In the genomic region with DNA sequence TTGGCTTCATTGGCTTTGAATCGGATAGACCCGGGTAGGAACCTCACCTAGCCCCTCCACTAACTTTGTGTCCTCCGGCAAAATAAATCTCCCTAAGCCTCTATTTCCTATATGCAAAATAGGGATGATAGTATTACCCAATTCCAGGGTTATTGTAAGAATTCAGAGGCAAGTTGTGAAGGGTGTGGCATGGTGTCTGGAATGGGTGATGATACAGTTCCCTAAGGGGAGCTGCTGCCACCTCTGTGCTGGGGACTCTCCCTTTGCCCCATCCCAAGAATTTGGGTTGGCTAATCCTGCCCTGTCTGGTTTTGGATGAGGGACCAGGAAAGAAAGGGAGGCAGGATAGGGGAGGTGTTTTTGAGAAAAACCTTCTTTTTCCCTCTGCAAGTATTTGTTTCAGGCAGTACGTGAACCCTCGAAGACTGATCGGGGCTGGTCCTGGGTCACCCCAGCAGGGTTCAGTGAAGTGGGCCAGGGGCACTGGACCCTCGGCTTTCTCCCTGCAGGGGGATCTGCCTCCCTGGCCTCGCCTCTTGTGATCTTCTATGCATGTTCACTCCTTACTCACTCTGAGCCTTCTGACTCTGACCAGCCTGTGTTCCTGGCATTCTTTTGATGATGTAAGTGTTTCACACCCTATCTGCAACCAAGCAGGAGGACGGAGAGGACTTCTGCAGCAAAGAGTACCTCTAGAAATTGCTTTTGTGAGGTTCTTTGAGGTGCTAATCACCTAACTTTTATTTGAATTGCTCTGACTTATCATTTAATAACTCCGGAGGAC, we compare ENCODE assay signal across 9 cellular contexts.
A peak's percentile ranks its signal among the peaks of the same experiment; 100 is the strongest.
DNase-seq lines count a peak whose midpoint lies in the region; ATAC-seq, FAIRE-seq and TF ChIP-seq lines count a peak whose summit lies in the region.
"Had no signal": no experiment of that assay in that cellular context is flagged by ENCODE, and none has a peak within 500 bp of the region (broad histone marks: within the 10 kb centered on the region; RNA-seq: fewer than 3 reads in every experiment).

No MANE protein-coding gene starts in this region.

- H3K4me1 ChIP-seq in adrenal gland (replicated peaks in 1 of 2) (peaks cover 76 to 93% of the 10 kb centered on the region in 2 donors), keratinocyte (ENCODE audit: control insufficient read depth, extremely low read depth, insufficient read depth, low read length) (peaks cover 31% of the 10 kb centered on the region), upper lobe of left lung (peaks cover 91 to 98% (median 96%) of the 10 kb centered on the region in 4 donors)

- dilution Hi-C loops in keratinocyte (cut with MboI; ENCODE audit: extremely low pct_ligation_motif_present, low sequenced_read_pairs) = no loop called here

- no peaks in the 10 kb centered on the region for H3K9me3 ChIP-seq in adrenal gland (replicated peaks in 1 of 3)
- H3K9me3 ChIP-seq in keratinocyte (ENCODE audit: control insufficient read depth, low read depth, low read length) = no peaks in the 10 kb centered on the region
- H3K9me3 ChIP-seq in upper lobe of left lung = no peaks in the 10 kb centered on the region

- no peak overlapping the region for H2AFZ ChIP-seq in keratinocyte (ENCODE audit: control insufficient read depth, low read length)

- TF ChIP-seq POLR2A in adrenal gland (IDR thresholded peaks at IDR 0.05) (peak in 1 of 2 donors; percentile 63), upper lobe of left lung (IDR thresholded peaks at IDR 0.05) (peak in 1 of 4 donors; percentile 39)

- H3K9ac ChIP-seq in keratinocyte (ENCODE audit: control insufficient read depth, extremely low read depth, insufficient read depth, low read length) = peak overlapping the region; percentile 24

- no peaks in the 10 kb centered on the region for H3K9me1 ChIP-seq in keratinocyte (ENCODE audit: control insufficient read depth, extremely low read depth, insufficient read depth, low read length)

- no peak for TF ChIP-seq EP300 in upper lobe of left lung (IDR thresholded peaks at IDR 0.05)

- H3K27me3 ChIP-seq in adrenal gland = no peaks in the 10 kb centered on the region
- H3K27me3 ChIP-seq in keratinocyte (ENCODE audit: control insufficient read depth, extremely low read depth, insufficient read depth, low read length) = no peaks in the 10 kb centered on the region
- H3K27me3 ChIP-seq in upper lobe of left lung = no peaks in the 10 kb centered on the region

- no peak overlapping the region for H3K4me3 ChIP-seq in adrenal gland
- H3K4me3 ChIP-seq in keratinocyte (ENCODE audit: control insufficient read depth in 2 of 3, extremely low read depth in 1 of 3, insufficient read depth in 2 of 3, low read depth in 1 of 3, low read length in 3 of 3) = no peak overlapping the region
- no peak overlapping the region for H3K4me3 ChIP-seq in upper lobe of left lung

- DNase-seq in activated T-cell treated with anti-CD3 and anti-CD28 coated beads for 24 hours (ENCODE audit: low read depth) (peak; percentile 20), adrenal gland (peak; percentile 39 to 73 (median 64)), keratinocyte (ENCODE audit: low read depth, low spot score) (peak; percentile 45), upper lobe of left lung (peak in 1 of 2 donors; percentile 56), UCSD-AML1 (lab: John Stamatoyannopoulos, UW; ENCODE audit: unreplicated experiment) (no peak), NK-92 (lab: John Stamatoyannopoulos, UW; ENCODE audit: unreplicated experiment) (no peak)
- no peak for DNase-seq in activated T-cell treated with anti-CD3 and anti-CD28 coated beads, Interleukin-2, amount 50 U/mL, for 48 hours

- peak; percentile 45 to 82 for ATAC-seq in upper lobe of left lung (ENCODE audit: low FRiP score in 2 of 2)
- no peak for ATAC-seq in HG02623 (IDR thresholded peaks at IDR 0.05; ENCODE audit: unreplicated experiment)

- H3K27ac ChIP-seq in adrenal gland = peak overlapping the region; percentile 8 to 88 (median 80)
- peak overlapping the region; percentile 54 for H3K27ac ChIP-seq in keratinocyte (ENCODE audit: control insufficient read depth, insufficient read depth, low read length)
- peak overlapping the region; percentile 53 to 82 (median 78) for H3K27ac ChIP-seq in upper lobe of left lung

- H3K36me3 ChIP-seq in adrenal gland (replicated peaks in 1 of 2) (no peaks in the 10 kb centered on the region), keratinocyte (ENCODE audit: control insufficient read depth in 2 of 2, extremely low read depth in 1 of 2, insufficient read depth in 2 of 2, low read length in 2 of 2) (peaks cover 0 to 2% of the 10 kb centered on the region in 2 experiments), upper lobe of left lung (no peaks in the 10 kb centered on the region)

- no peaks in the 10 kb centered on the region for H4K20me1 ChIP-seq in keratinocyte (ENCODE audit: control insufficient read depth, extremely low read depth, insufficient read depth, low read length)

- no peak for TF ChIP-seq CTCF in adrenal gland (IDR thresholded peaks at IDR 0.05)
- no peak for TF ChIP-seq CTCF in keratinocyte (optimal IDR thresholded peaks at IDR 0.05 in 1 of 3, IDR thresholded peaks at IDR 0.05 in 1 of 3, conservative IDR thresholded peaks at IDR 0.05 in 1 of 3; ENCODE audit: extremely low read depth in 1 of 3, insufficient read depth in 2 of 3, low read length in 3 of 3)
- no peak for TF ChIP-seq CTCF in upper lobe of left lung (IDR thresholded peaks at IDR 0.05)

- WGBS in adrenal gland, 4 donors = 56 to 67% (median 60%) methylated on average over 10 of the region's 10 CpGs
- WGBS in upper lobe of left lung, 2 donors = 50 to 68% methylated on average over 10 of the region's 10 CpGs

- peak overlapping the region; percentile 22 for H3K4me2 ChIP-seq in keratinocyte (ENCODE audit: control insufficient read depth, extremely low read depth, insufficient read depth, low read depth, low read length)

- FAIRE-seq in keratinocyte (lab: Jason Lieb, UNC) = peak; percentile 46
- FAIRE-seq: colon had no signal

- intact Hi-C loops in adrenal gland (cut with DNase I) = loop anchor here (10.0 kb wide), 1 partner anchor 56 kb away; the partner anchor contains the start of gene RASSF3 (in 2 of the 2)

- H3K79me2 ChIP-seq in keratinocyte (ENCODE audit: control insufficient read depth, insufficient read depth, low read length) = peaks cover 14% of the 10 kb centered on the region

Comparison
In these comparisons a context has a peak if more than half of its experiments do, and no peak if none do; other contexts are left out.
1. DNase-seq: peak in activated T-cell treated with anti-CD3 and anti-CD28 coated beads for 24 hours (single experiment), adrenal gland (7 of 7) and keratinocyte (single experiment); none in activated T-cell treated with anti-CD3 and anti-CD28 coated beads, Interleukin-2, amount 50 U/mL, for 48 hours (0 of 2), UCSD-AML1 (single experiment) and NK-92 (single experiment).
2. Peak in every context shown above with its lines, with median percentiles within 50 percentile points of each other: H3K27ac ChIP-seq.